Comparison of ENCODE assay signal across 18 cellular contexts in the genomic region with DNA sequence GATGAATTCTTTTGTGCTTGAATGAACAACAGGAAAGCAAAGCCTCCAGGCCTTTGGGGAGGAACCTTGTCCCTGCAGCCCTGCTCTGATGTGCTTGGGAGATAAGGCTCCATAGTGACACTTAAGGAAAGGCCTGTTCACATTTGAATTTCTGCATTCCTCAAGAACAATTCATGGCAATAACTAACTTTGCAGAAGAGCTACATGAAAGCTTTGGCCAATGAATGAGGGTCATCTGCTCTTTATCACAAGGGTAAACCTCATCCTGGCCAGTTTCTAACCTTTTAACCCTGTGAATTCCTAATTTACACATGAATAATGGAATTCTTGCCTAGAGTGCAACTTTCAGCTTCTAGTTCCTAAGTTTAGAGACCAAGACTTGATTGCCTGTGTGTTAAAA. TPM values are rescaled to one million over a fixed set of nuclear protein-coding genes. Genes with fewer than 3 reads are reported as not detected.
DNase-seq lines count a peak whose midpoint lies in the region; ATAC-seq and TF ChIP-seq lines count a peak whose summit lies in the region.
"Had no signal": no experiment of that assay in that cellular context is flagged by ENCODE, and none has a peak within 500 bp of the region (broad histone marks: within the 10 kb centered on the region; RNA-seq: fewer than 3 reads in every experiment).

No MANE protein-coding gene starts in this region.

- DNase-seq in NCI-H2227 treated with DMSO at 0.1 percent for 48 hours (lab: John Stamatoyannopoulos, UW), result peak; percentile 3
- no peak for DNase-seq in NCI-H2227 (lab: John Stamatoyannopoulos, UW; ENCODE audit: unreplicated experiment)
- DNase-seq in SK-N-SH, result peak; percentile 20
- peak; percentile 73 for DNase-seq in foreskin melanocyte
- peak; percentile 57 for DNase-seq in renal cortical epithelial cell (ENCODE audit: low read depth)
- DNase-seq in stimulated activated CD4-positive, alpha-beta T cell treated with anti-CD3 and anti-CD28 coated beads, Interleukin-4, amount 100 ng/mL, for 4 hours, result no peak
- no peak for DNase-seq in pons (ENCODE audit: low spot score)
- DNase-seq: 8988T; activated CD8-positive, alpha-beta T cell treated with anti-CD3 and anti-CD28 coated beads, Interleukin-2, amount 10 ng/mL, durations not matched to agents 7 days and 5 days; activated naive CD4-positive, alpha-beta T cell treated with anti-CD3 and anti-CD28 coated beads, Interleukin-2, amount 10 ng/mL, durations not matched to agents 7 days and 5 days; cerebellar nuclear complex; COR-L47; NCI-H345; stimulated activated CD4-positive, alpha-beta T cell treated with anti-CD3 and anti-CD28 coated beads, Interleukin-15, amount 100 ng/mL, for 24 hours; upper lobe of left lung had no signal

- POLR2A ChIA-PET in SK-N-SH (lab: Yijun Ruan, JAX), result no interaction called here

- H3K4me1 ChIP-seq in SK-N-SH (ENCODE audit: control insufficient read depth in 1 of 2, insufficient read depth in 2 of 2, low read depth in 1 of 2, low read length in 1 of 2), result peaks cover 18 to 24% of the 10 kb centered on the region in 2 experiments

- peaks cover 3 to 5% of the 10 kb centered on the region in 2 experiments for H3K36me3 ChIP-seq in SK-N-SH (replicated peaks in 1 of 2; ENCODE audit: control insufficient read depth in 1 of 2, insufficient read depth in 2 of 2, low read length in 1 of 2)
- H3K36me3 ChIP-seq: neutrophil, upper lobe of left lung had no signal

- H3K27me3 ChIP-seq in SK-N-SH (ENCODE audit: insufficient read depth), result no peaks in the 10 kb centered on the region
- H3K27me3 ChIP-seq: upper lobe of left lung had no signal

- H3K27ac ChIP-seq in SK-N-SH (ENCODE audit: low read depth in 2 of 2, low read length in 1 of 2), result peak overlapping the region; percentile 55 to 71
- H3K27ac ChIP-seq: HL-60, neutrophil, upper lobe of left lung had no signal

- no peak for TF ChIP-seq RAD21 in SK-N-SH (IDR thresholded peaks at IDR 0.05; ENCODE audit: low read length)

- ATAC-seq in GM19452 (IDR thresholded peaks at IDR 0.05; ENCODE audit: unreplicated experiment), result no peak
- ATAC-seq: activated CD8-positive, alpha-beta T cell treated with anti-CD3 and anti-CD28 coated beads, Interleukin-2, amount 10 ng/mL, durations not matched to agents 7 days and 5 days had no signal

- H3K79me2 ChIP-seq in SK-N-SH (ENCODE audit: insufficient read depth), result peaks cover 34% of the 10 kb centered on the region

- H3K9me3 ChIP-seq in SK-N-SH, result no peaks in the 10 kb centered on the region
- H3K9me3 ChIP-seq: neutrophil, upper lobe of left lung had no signal

- H3K4me3 ChIP-seq in SK-N-SH (ENCODE audit: low read depth in 2 of 2, low read length in 1 of 2), result peak overlapping the region in 1 of 2 experiments; percentile 24; a peak in 1 of 4 replicates
- H3K4me3 ChIP-seq: upper lobe of left lung had no signal

- peak overlapping the region; percentile 66 for H3K4me2 ChIP-seq in SK-N-SH

- no peaks in the 10 kb centered on the region for H3K9me2 ChIP-seq in SK-N-SH

- peaks cover 12% of the 10 kb centered on the region for H3F3A ChIP-seq in SK-N-SH (replicated peaks; ENCODE audit: insufficient read depth)

- no peak overlapping the region for H3K9ac ChIP-seq in SK-N-SH

- CTCF ChIA-PET in SK-N-SH (lab: Yijun Ruan, JAX), result interaction anchor here (1.0 to 2.0 kb wide), 4 partner anchors 13 to 160 kb away, joined by 3 to 6 read pairs (median 4); no protein-coding TSS in a partner anchor

- TF ChIP-seq EP300 in SK-N-SH (IDR thresholded peaks at IDR 0.05; ENCODE audit: borderline replicate concordance in 1 of 2, low read depth in 1 of 2, low read length in 1 of 2), result peak; percentile 38 to 78

- H4K20me1 ChIP-seq in SK-N-SH (ENCODE audit: insufficient read depth), result no peaks in the 10 kb centered on the region

- TF ChIP-seq CTCF in SK-N-SH (IDR thresholded peaks at IDR 0.05), result no peak

- H2AFZ ChIP-seq in SK-N-SH (ENCODE audit: low read depth), result peak overlapping the region; percentile 58

TF ChIP-seq in SK-N-SH, 30 proteins besides CTCF, POLR2A, EP300 and RAD21 (continues in another document):
- TF ChIP-seq POLR2AphosphoS5 (IDR thresholded peaks at IDR 0.05; ENCODE audit: low read depth, low read length), result peak; percentile 29; the same call in 1 of the 2 replicates
- TF ChIP-seq, protein P1, sequence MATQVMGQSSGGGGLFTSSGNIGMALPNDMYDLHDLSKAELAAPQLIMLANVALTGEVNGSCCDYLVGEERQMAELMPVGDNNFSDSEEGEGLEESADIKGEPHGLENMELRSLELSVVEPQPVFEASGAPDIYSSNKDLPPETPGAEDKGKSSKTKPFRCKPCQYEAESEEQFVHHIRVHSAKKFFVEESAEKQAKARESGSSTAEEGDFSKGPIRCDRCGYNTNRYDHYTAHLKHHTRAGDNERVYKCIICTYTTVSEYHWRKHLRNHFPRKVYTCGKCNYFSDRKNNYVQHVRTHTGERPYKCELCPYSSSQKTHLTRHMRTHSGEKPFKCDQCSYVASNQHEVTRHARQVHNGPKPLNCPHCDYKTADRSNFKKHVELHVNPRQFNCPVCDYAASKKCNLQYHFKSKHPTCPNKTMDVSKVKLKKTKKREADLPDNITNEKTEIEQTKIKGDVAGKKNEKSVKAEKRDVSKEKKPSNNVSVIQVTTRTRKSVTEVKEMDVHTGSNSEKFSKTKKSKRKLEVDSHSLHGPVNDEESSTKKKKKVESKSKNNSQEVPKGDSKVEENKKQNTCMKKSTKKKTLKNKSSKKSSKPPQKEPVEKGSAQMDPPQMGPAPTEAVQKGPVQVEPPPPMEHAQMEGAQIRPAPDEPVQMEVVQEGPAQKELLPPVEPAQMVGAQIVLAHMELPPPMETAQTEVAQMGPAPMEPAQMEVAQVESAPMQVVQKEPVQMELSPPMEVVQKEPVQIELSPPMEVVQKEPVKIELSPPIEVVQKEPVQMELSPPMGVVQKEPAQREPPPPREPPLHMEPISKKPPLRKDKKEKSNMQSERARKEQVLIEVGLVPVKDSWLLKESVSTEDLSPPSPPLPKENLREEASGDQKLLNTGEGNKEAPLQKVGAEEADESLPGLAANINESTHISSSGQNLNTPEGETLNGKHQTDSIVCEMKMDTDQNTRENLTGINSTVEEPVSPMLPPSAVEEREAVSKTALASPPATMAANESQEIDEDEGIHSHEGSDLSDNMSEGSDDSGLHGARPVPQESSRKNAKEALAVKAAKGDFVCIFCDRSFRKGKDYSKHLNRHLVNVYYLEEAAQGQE (IDR thresholded peaks at IDR 0.05; ENCODE audit: low read depth, low read length), result peak; percentile 34; the same call in 1 of the 2 replicates
- TF ChIP-seq, protein P2, sequence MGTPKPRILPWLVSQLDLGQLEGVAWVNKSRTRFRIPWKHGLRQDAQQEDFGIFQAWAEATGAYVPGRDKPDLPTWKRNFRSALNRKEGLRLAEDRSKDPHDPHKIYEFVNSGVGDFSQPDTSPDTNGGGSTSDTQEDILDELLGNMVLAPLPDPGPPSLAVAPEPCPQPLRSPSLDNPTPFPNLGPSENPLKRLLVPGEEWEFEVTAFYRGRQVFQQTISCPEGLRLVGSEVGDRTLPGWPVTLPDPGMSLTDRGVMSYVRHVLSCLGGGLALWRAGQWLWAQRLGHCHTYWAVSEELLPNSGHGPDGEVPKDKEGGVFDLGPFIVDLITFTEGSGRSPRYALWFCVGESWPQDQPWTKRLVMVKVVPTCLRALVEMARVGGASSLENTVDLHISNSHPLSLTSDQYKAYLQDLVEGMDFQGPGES (IDR thresholded peaks at IDR 0.05; ENCODE audit: low read depth, low read length), result no peak
- TF ChIP-seq, protein P3, sequence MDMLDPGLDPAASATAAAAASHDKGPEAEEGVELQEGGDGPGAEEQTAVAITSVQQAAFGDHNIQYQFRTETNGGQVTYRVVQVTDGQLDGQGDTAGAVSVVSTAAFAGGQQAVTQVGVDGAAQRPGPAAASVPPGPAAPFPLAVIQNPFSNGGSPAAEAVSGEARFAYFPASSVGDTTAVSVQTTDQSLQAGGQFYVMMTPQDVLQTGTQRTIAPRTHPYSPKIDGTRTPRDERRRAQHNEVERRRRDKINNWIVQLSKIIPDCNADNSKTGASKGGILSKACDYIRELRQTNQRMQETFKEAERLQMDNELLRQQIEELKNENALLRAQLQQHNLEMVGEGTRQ (IDR thresholded peaks at IDR 0.05; ENCODE audit: borderline replicate concordance, low read depth, low read length), result no peak
- no peak for TF ChIP-seq SMC3 (IDR thresholded peaks at IDR 0.05; ENCODE audit: low read depth, low read length)
- TF ChIP-seq EZH2phosphoT487 (IDR thresholded peaks at IDR 0.05; ENCODE audit: borderline replicate concordance, low read depth), result no peak
- no peak for TF ChIP-seq RFX5 (IDR thresholded peaks at IDR 0.05; ENCODE audit: low read length)
- no peak for TF ChIP-seq GABPA (IDR thresholded peaks at IDR 0.05; ENCODE audit: low read depth)
- TF ChIP-seq TAF1 (IDR thresholded peaks at IDR 0.05; ENCODE audit: borderline replicate concordance, low read depth, low read length), result no peak
- 0 out of 2 replicates have a peak, but pooled peaks have one; percentile 62 for TF ChIP-seq FOXM1 (IDR thresholded peaks at IDR 0.05; ENCODE audit: low read depth)
- no peak for TF ChIP-seq YY1 (IDR thresholded peaks at IDR 0.05; ENCODE audit: low read depth)
- no peak for TF ChIP-seq ELF1 (IDR thresholded peaks at IDR 0.05)
- TF ChIP-seq, protein P4, sequence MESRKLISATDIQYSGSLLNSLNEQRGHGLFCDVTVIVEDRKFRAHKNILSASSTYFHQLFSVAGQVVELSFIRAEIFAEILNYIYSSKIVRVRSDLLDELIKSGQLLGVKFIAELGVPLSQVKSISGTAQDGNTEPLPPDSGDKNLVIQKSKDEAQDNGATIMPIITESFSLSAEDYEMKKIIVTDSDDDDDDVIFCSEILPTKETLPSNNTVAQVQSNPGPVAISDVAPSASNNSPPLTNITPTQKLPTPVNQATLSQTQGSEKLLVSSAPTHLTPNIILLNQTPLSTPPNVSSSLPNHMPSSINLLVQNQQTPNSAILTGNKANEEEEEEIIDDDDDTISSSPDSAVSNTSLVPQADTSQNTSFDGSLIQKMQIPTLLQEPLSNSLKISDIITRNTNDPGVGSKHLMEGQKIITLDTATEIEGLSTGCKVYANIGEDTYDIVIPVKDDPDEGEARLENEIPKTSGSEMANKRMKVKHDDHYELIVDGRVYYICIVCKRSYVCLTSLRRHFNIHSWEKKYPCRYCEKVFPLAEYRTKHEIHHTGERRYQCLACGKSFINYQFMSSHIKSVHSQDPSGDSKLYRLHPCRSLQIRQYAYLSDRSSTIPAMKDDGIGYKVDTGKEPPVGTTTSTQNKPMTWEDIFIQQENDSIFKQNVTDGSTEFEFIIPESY (IDR thresholded peaks at IDR 0.05; ENCODE audit: borderline replicate concordance, low read depth), result no peak
- no peak for TF ChIP-seq CHD2 (IDR thresholded peaks at IDR 0.05; ENCODE audit: low read length, partially characterized antibody)
- peak; percentile 80 for TF ChIP-seq JUND (IDR thresholded peaks at IDR 0.05)
- TF ChIP-seq MEF2A (IDR thresholded peaks at IDR 0.05; ENCODE audit: borderline replicate concordance, low read depth), result no peak
- TF ChIP-seq TCF12 (IDR thresholded peaks at IDR 0.05), result peak; percentile 97

RNA-seq across cellular contexts. Expression of a gene that starts 5.6 kb away (rescaled TPM):
- polyA plus RNA-seq in SK-N-SH (2012; rRNA removed), result 3.0 and 3.6 TPM in 2 replicates
- 4.3 TPM in 2 replicates for polyA plus RNA-seq in SK-N-SH (2012; cell fraction: cytosol; rRNA removed)
- 5.7 and 6.0 TPM in 2 replicates for polyA plus RNA-seq in SK-N-SH (2012; cell fraction: nucleus; rRNA removed)
- total RNA-seq in renal cortical epithelial cell, result 3.8 and 19.0 TPM in 2 replicates
- total RNA-seq: activated CD8-positive, alpha-beta T cell treated with anti-CD3 and anti-CD28 coated beads, Interleukin-2, amount 10 ng/mL, durations not matched to agents 7 days and 5 days had no signal

Comparison
In these comparisons a context has a peak if more than half of its experiments do, and no peak if none do; other contexts are left out.
1. DNase-seq: peak in NCI-H2227 treated with DMSO at 0.1 percent for 48 hours (single experiment), SK-N-SH (single experiment), foreskin melanocyte (single experiment) and renal cortical epithelial cell (single experiment); none in NCI-H2227 (single experiment), stimulated activated CD4-positive, alpha-beta T cell treated with anti-CD3 and anti-CD28 coated beads, Interleukin-4, amount 100 ng/mL, for 4 hours (0 of 2) and pons (single experiment).